8 cellular contexts compared by ENCODE assay signal in the genomic region with DNA sequence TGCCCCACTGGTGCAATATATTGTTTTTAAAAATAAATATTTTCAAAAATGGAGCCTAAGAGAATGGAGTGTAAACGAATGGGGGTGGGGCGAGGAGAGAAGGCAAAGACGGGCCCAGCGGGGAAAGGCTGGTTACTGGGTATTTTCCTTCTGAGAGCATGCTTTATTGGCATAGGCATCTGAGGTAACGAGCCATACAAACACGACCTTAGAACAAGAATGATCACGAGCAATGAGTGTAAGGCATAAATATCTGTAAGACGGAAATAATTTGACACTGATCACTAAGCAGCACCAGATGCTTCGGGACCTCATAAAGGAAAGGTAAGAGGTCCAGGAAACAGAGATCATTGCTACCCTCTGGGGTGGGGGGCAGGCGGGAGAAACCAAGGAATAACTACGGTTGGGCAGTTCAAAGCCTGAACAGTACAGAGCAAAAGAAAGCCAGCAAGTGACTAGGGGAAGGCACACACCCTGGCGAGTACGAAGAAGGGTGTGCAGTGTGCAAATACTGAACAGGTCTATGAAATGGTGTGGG. TPM values are rescaled to one million over a fixed set of nuclear protein-coding genes. Genes with fewer than 3 reads are reported as not detected.
A peak's percentile ranks its signal among the peaks of the same experiment; 100 is the strongest.
DNase-seq lines count a peak whose midpoint lies in the region; ATAC-seq and TF ChIP-seq lines count a peak whose summit lies in the region.

No MANE protein-coding gene starts in this region.

- no peak overlapping the region for H3K23ac ChIP-seq in trophoblast cell (ENCODE audit: low read length)

- no peak for TF ChIP-seq CTCF in foreskin keratinocyte (conservative IDR thresholded peaks at IDR 0.05)

- H3K27ac ChIP-seq in foreskin keratinocyte (peak overlapping the region; percentile 68), trophoblast cell (ENCODE audit: low read depth, low read length) (peak overlapping the region; percentile 76)

- peaks cover 25% of the 10 kb centered on the region for H3K4me1 ChIP-seq in foreskin keratinocyte
- no peaks in the 10 kb centered on the region for H3K4me1 ChIP-seq in trophoblast cell (ENCODE audit: control insufficient read depth in 1 of 2, insufficient read depth in 2 of 2, low read length in 2 of 2)

- peak overlapping the region; percentile 66 for H4K8ac ChIP-seq in trophoblast cell (ENCODE audit: low read depth, low read length)

- ATAC-seq in foreskin keratinocyte (peak; percentile 29), GM19328 (IDR thresholded peaks at IDR 0.05; ENCODE audit: unreplicated experiment) (no peak), GM19035 (IDR thresholded peaks at IDR 0.05; ENCODE audit: unreplicated experiment) (no peak)

- H2BK12ac ChIP-seq in trophoblast cell (ENCODE audit: low read length): peak overlapping the region; percentile 10

- H2AFZ ChIP-seq in trophoblast cell (ENCODE audit: insufficient read depth, low read length, poor library complexity): peak overlapping the region; percentile 62

- peak overlapping the region; percentile 68 for H2BK5ac ChIP-seq in trophoblast cell (ENCODE audit: low read depth, low read length, poor library complexity)

- H3K14ac ChIP-seq in trophoblast cell (ENCODE audit: low read length): peak overlapping the region; percentile 85

- H3K36me3 ChIP-seq in trophoblast cell (ENCODE audit: control insufficient read depth in 1 of 2, insufficient read depth in 2 of 2, low read length in 2 of 2): no peaks in the 10 kb centered on the region

- no peaks in the 10 kb centered on the region for H3K9me3 ChIP-seq in trophoblast cell (ENCODE audit: insufficient read depth, low read depth, low read length)

- no CpG with 5 or more reads among the region's 13 CpGs for WGBS in trophoblast cell (ENCODE audit: extremely low coverage, insufficient coverage, insufficient read length)

- H3K18ac ChIP-seq in trophoblast cell (ENCODE audit: low read length): peak overlapping the region; percentile 82

- peak overlapping the region; percentile 23 for H2BK120ac ChIP-seq in trophoblast cell (ENCODE audit: insufficient read depth, low read length, poor library complexity)

- peak overlapping the region; percentile 88 for H3K4me3 ChIP-seq in trophoblast cell (ENCODE audit: low read depth, low read length)

- H3K27me3 ChIP-seq in foreskin keratinocyte (no peaks in the 10 kb centered on the region), trophoblast cell (ENCODE audit: insufficient read depth, low read length) (no peaks in the 10 kb centered on the region)

- peaks cover 9% of the 10 kb centered on the region for H3K79me1 ChIP-seq in trophoblast cell (ENCODE audit: low read length)

- H4K12ac ChIP-seq in trophoblast cell (ENCODE audit: low read depth, low read length): peak overlapping the region; percentile 5

- H2AK5ac ChIP-seq in trophoblast cell (ENCODE audit: low read length): peak overlapping the region; percentile 36

- H3K4me2 ChIP-seq in trophoblast cell (ENCODE audit: low read length): peak overlapping the region; percentile 81

- peak overlapping the region; percentile 76 for H3K9ac ChIP-seq in trophoblast cell (ENCODE audit: low read length)

- peak overlapping the region; percentile 78 for H3K4ac ChIP-seq in trophoblast cell (ENCODE audit: low read depth, low read length)

- peaks cover 9% of the 10 kb centered on the region for H3K79me2 ChIP-seq in trophoblast cell (ENCODE audit: control insufficient read depth, insufficient read depth, low read length, poor library complexity)

- DNase-seq in NCI-H2029 treated with DMSO at 0.1 percent for 48 hours (lab: John Stamatoyannopoulos, UW) (peak; percentile 54), NCI-H2029 (lab: John Stamatoyannopoulos, UW) (no peak), NAMALWA (ENCODE audit: low spot score) (peak; percentile 82), foreskin keratinocyte (peak; percentile 28 to 59), trophoblast cell (peak in 1 of 2 donors; percentile 37)
- peak; percentile 50 for DNase-seq in activated CD4-positive, alpha-beta T cell treated with anti-CD3 and anti-CD28 coated beads for 48 hours

- peak overlapping the region; percentile 30 for H4K91ac ChIP-seq in trophoblast cell (ENCODE audit: low read depth, low read length)

RNA-seq across cellular contexts. Expression of gene SSH2, which starts 1.0 kb away (rescaled TPM):
- total RNA-seq in foreskin keratinocyte: 23.6 and 25.2 TPM in 2 replicates
- polyA plus RNA-seq in foreskin keratinocyte: 21.3 and 23.2 TPM in 2 replicates
- 26.4 and 27.7 TPM in 2 replicates for polyA plus RNA-seq in trophoblast cell (2013)

RNA-seq across cellular contexts. Expression of gene EFCAB5, which starts 12.4 kb away (rescaled TPM):
- total RNA-seq in foreskin keratinocyte: 0.28 and 0.41 TPM in 2 replicates
- 0.07 and 0.18 TPM in 2 replicates for polyA plus RNA-seq in foreskin keratinocyte
- polyA plus RNA-seq in trophoblast cell (2013): 0.18 and 0.19 TPM in 2 replicates
